In genomic region chr19:49434907-49435577, GRCh38 we compare ENCODE assay signal across 1 cellular context.
TF ChIP-seq lines count a peak whose summit lies in the region.

No MANE protein-coding gene starts in this region.

TF ChIP-seq in SK-N-SH, 30 proteins besides CTCF, POLR2A, EP300 and RAD21:
- TF ChIP-seq PBX3 (IDR thresholded peaks at IDR 0.05) (peak; percentile 31; the same call in 1 of the 2 replicates), MEF2A (IDR thresholded peaks at IDR 0.05; ENCODE audit: borderline replicate concordance, low read depth) (no peak)
- TF ChIP-seq, protein P1, sequence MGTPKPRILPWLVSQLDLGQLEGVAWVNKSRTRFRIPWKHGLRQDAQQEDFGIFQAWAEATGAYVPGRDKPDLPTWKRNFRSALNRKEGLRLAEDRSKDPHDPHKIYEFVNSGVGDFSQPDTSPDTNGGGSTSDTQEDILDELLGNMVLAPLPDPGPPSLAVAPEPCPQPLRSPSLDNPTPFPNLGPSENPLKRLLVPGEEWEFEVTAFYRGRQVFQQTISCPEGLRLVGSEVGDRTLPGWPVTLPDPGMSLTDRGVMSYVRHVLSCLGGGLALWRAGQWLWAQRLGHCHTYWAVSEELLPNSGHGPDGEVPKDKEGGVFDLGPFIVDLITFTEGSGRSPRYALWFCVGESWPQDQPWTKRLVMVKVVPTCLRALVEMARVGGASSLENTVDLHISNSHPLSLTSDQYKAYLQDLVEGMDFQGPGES (IDR thresholded peaks at IDR 0.05; ENCODE audit: low read depth, low read length) = peak; percentile 22; the same call in 1 of the 2 replicates
TF ChIP-seq in SK-N-SH: peak in this region for 2.
